Comparison of ENCODE assay signal across 26 cellular contexts in the genomic region with DNA sequence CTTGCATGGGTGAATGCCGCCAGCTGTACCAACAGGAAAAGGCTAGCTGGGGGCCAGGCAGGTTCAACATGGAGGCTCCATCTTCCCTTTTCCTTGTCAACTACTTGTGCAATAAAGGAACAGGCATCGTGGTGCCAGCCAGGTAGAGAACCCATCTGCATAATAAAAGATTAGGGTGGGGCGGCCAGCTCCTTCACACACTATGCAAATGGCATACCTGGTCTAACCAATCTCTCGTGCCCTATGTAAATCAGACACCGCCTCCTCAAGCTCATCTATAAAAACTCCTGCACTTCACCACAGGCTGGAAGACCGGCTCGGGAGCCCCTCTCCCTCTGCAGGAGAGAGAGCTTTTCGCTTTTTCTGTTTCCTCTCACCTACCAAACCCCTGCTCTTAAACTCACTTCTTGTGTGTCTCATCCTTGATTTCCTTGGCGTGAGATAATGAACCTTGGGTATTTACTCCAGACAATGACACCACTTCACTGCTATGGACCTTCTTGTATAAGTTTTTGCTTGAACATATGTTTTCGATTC.
DNase-seq lines count a peak whose midpoint lies in the region; ATAC-seq, FAIRE-seq and TF ChIP-seq lines count a peak whose summit lies in the region.
"Had no signal": no experiment of that assay in that cellular context is flagged by ENCODE, and none has a peak within 500 bp of the region (broad histone marks: within the 10 kb centered on the region; RNA-seq: fewer than 3 reads in every experiment).

No MANE protein-coding gene starts in this region.

- H2BK120ac ChIP-seq in H1 (replicated peaks; ENCODE audit: low read depth, low read length) = no peak overlapping the region

- H3K4ac ChIP-seq in H1 (replicated peaks; ENCODE audit: insufficient read length, low read depth, low read length) = no peak overlapping the region

- CTCF ChIA-PET in H1 (lab: Charles Lee; ENCODE audit: partially characterized antibody) = interaction anchor here (0.7 to 1.7 kb wide), 5 partner anchors 9 to 230 kb away, joined by 3 to 6 read pairs (median 3); no protein-coding TSS in a partner anchor

- no peak overlapping the region for H2BK5ac ChIP-seq in H1 (ENCODE audit: low read depth, low read length)

- intact Hi-C loops in Right ventricle myocardium inferior (cut with DNase I) = no loop called here
- intact Hi-C loops in heart right ventricle (cut with DNase I) = no loop called here
- intact Hi-C loops in testis (cut with DNase I; ENCODE audit: low total_unique reads) = no loop called here

- no peak overlapping the region for H3K9ac ChIP-seq in H1 (replicated peaks in 1 of 4; ENCODE audit: extremely low read depth in 1 of 4, low read depth in 3 of 4, low read length in 3 of 4)

- H3K36me3 ChIP-seq in heart right ventricle = no peaks in the 10 kb centered on the region
- H3K36me3 ChIP-seq in H1 (ENCODE audit: control insufficient read depth in 2 of 4, insufficient read depth in 4 of 4, low read length in 3 of 4) = no peaks in the 10 kb centered on the region
- no peaks in the 10 kb centered on the region for H3K36me3 ChIP-seq in testis (ENCODE audit: low read depth, missing control alignments)
- H3K36me3 ChIP-seq: thoracic aorta, uterus had no signal

- no peak overlapping the region for H2BK12ac ChIP-seq in H1 (ENCODE audit: low read depth, low read length)

- H3K23me2 ChIP-seq in H1 (ENCODE audit: low read depth, low read length) = no peaks in the 10 kb centered on the region

- H3K9me3 ChIP-seq in heart right ventricle (no peaks in the 10 kb centered on the region), H1 (ENCODE audit: insufficient read depth in 2 of 2, low read depth in 1 of 2, low read length in 1 of 2) (no peaks in the 10 kb centered on the region), testis (no peaks in the 10 kb centered on the region)
- H3K9me3 ChIP-seq: thoracic aorta, uterus had no signal

- no peak overlapping the region for H3K56ac ChIP-seq in H1 (replicated peaks; ENCODE audit: insufficient read length, low read depth, low read length)

- H3K4me3 ChIP-seq in heart right ventricle (no peak overlapping the region), H1 (ENCODE audit: extremely low read depth in 1 of 4, insufficient read depth in 2 of 4, low read depth in 3 of 4, low read length in 4 of 4) (no peak overlapping the region), testis (peak overlapping the region in 1 of 2 donors; percentile 31)
- H3K4me3 ChIP-seq: SK-N-MC, thoracic aorta, uterus had no signal

- no peak overlapping the region for H2BK20ac ChIP-seq in H1 (ENCODE audit: low read length)

- H3K4me1 ChIP-seq in heart right ventricle = no peaks in the 10 kb centered on the region
- H3K4me1 ChIP-seq in H1 (replicated peaks in 1 of 4; ENCODE audit: control insufficient read depth in 3 of 4, insufficient read depth in 4 of 4, low read length in 3 of 4) = peaks cover 0 to 4% (median 1%) of the 10 kb centered on the region in 4 experiments; a peak in 3 of 7 replicates
- H3K4me1 ChIP-seq in testis = no peaks in the 10 kb centered on the region
- H3K4me1 ChIP-seq: uterus had no signal

- DNase-seq in Right ventricle myocardium inferior (ENCODE audit: missing footprints) (peak; percentile 23), heart right ventricle (no peak), NCI-H2227 (lab: John Stamatoyannopoulos, UW; ENCODE audit: unreplicated experiment) (peak; percentile 81), H1 (ENCODE audit: low read depth in 1 of 2, low spot score in 2 of 2) (peak; percentile 23 to 46), testis (peak; percentile 23), cerebellum (ENCODE audit: low spot score) (no peak)
- no peak for DNase-seq in activated CD4-positive, alpha-beta T cell treated with anti-CD3 and anti-CD28 coated beads for 4 hours
- DNase-seq: activated CD4-positive, alpha-beta T cell treated with anti-CD3 and anti-CD28 coated beads for 1 hour; activated CD8-positive, alpha-beta T cell treated with anti-CD3 and anti-CD28 coated beads for 36 hours; activated naive CD8-positive, alpha-beta T cell treated with anti-CD3 and anti-CD28 coated beads for 36 hours; central memory CD4-positive, alpha-beta T cell; DMS79 treated with DMSO at 0.1 percent for 48 hours; Kasumi-1; kidney; midbrain; naive thymus-derived CD8-positive, alpha-beta T cell; NCI-H2081; NCI-H524 treated with DMSO at 0.1 percent for 48 hours; stimulated activated naive CD8-positive, alpha-beta T cell treated with anti-CD3 and anti-CD28 coated beads, Interleukin-15, Interleukin-2, amounts not matched to agents 100 U/mL and 50 U/mL, for 24 hours; T-helper 17 cell; uterus had no signal

- TF ChIP-seq EP300 in H1 (IDR thresholded peaks at IDR 0.05; ENCODE audit: borderline replicate concordance in 1 of 2, low read depth in 2 of 2, low read length in 2 of 2) = no peak

- no peak overlapping the region for H2BK15ac ChIP-seq in H1 (ENCODE audit: low read length)

- H3K79me1 ChIP-seq in H1 (ENCODE audit: low read depth, low read length) = no peaks in the 10 kb centered on the region

- H4K20me1 ChIP-seq in H1 (replicated peaks in 1 of 2; ENCODE audit: control insufficient read depth in 1 of 2, insufficient read depth in 2 of 2, low read length in 2 of 2) = no peaks in the 10 kb centered on the region

- peak in 1 of 2 experiments; percentile 53; a peak in 1 of 3 replicates for TF ChIP-seq POLR2A in H1 (IDR thresholded peaks at IDR 0.05; ENCODE audit: control extremely low read depth in 1 of 2, low read depth in 2 of 2, low read length in 2 of 2)
- TF ChIP-seq POLR2A in testis (IDR thresholded peaks at IDR 0.05) = no peak

- no peak overlapping the region for H3K14ac ChIP-seq in H1 (ENCODE audit: insufficient read length)

- FAIRE-seq in H1 (lab: Jason Lieb, UNC) = peak; percentile 62
- FAIRE-seq: kidney had no signal

- no peak overlapping the region for H3K27ac ChIP-seq in heart right ventricle
- no peak overlapping the region for H3K27ac ChIP-seq in H1 (ENCODE audit: low read depth, low read length)
- H3K27ac ChIP-seq in testis = no peak overlapping the region
- H3K27ac ChIP-seq: C4-2B, RWPE1, SK-N-MC, thoracic aorta, uterus had no signal

- H3K4me2 ChIP-seq in H1 (ENCODE audit: insufficient read depth in 1 of 2, low read depth in 2 of 2, low read length in 2 of 2) = no peak overlapping the region

- H3K23ac ChIP-seq in H1 (ENCODE audit: insufficient read length) = no peak overlapping the region

- no peak overlapping the region for H4K8ac ChIP-seq in H1 (ENCODE audit: extremely low read depth, insufficient read depth, low read length)

- H3K79me2 ChIP-seq in H1 (ENCODE audit: control insufficient read depth in 1 of 2, insufficient read depth in 2 of 2, low read length in 2 of 2) = no peaks in the 10 kb centered on the region

- 87% methylated on average over 10 of the region's 10 CpGs for WGBS in heart right ventricle, 2 donors
- WGBS in H1 (ENCODE audit: extremely low coverage in 1 of 2, insufficient coverage in 1 of 2, insufficient read length in 1 of 2, insufficient replicate concordance in 2 of 2, low coverage in 1 of 2, low lambda C conversion rate in 2 of 2, missing lambda C conversion rate in 1 of 2), 2 experiments = 88% methylated on average over 10 of the region's 10 CpGs; no CpG with 5 or more reads in 1 of the 2 experiments
- 60 to 66% methylated on average over 10 of the region's 10 CpGs for WGBS in testis, 2 donors

- POLR2A ChIA-PET in H1 (lab: Charles Lee; ENCODE audit: partially characterized antibody) = interaction anchor here (0.7 to 1.3 kb wide), 6 partner anchors 12 to 244 kb away, joined by 3 to 6 read pairs (median 4); a partner anchor contains a TSS

- ATAC-seq in Right ventricle myocardium inferior (no peak), heart right ventricle (no peak), GM21737 (IDR thresholded peaks at IDR 0.05; ENCODE audit: unreplicated experiment) (no peak)
- ATAC-seq: activated CD8-positive, alpha-beta T cell treated with anti-CD3 and anti-CD28 coated beads for 36 hours; naive thymus-derived CD8-positive, alpha-beta T cell; stimulated activated naive CD8-positive, alpha-beta T cell treated with anti-CD3 and anti-CD28 coated beads, Interleukin-15, Interleukin-2, amounts not matched to agents 100 U/mL and 50 U/mL, for 24 hours; T-helper 17 cell had no signal

- TF ChIP-seq RAD21 in H1 (IDR thresholded peaks at IDR 0.05 in 1 of 2, conservative IDR thresholded peaks at IDR 0.05 in 1 of 2; ENCODE audit: low read depth in 2 of 2, low read length in 2 of 2) = no peak

- peak overlapping the region; percentile 36; the same call in 1 of the 2 replicates for H3K18ac ChIP-seq in H1 (ENCODE audit: extremely low read depth, low read length)

- H2AFZ ChIP-seq in H1 (ENCODE audit: low read length) = peak overlapping the region; percentile 48; the same call in 1 of the 2 replicates

- no peak overlapping the region for H2AK5ac ChIP-seq in H1 (ENCODE audit: low read depth, low read length)

- no peak overlapping the region for H4K5ac ChIP-seq in H1 (ENCODE audit: insufficient read length, low read depth, low read length)

- TF ChIP-seq CTCF in heart right ventricle (IDR thresholded peaks at IDR 0.05) (no peak), H1 (IDR thresholded peaks at IDR 0.05; ENCODE audit: control extremely low read depth in 1 of 3, insufficient read depth in 1 of 3, low read depth in 1 of 3, low read length in 3 of 3) (no peak), testis (IDR thresholded peaks at IDR 0.05) (no peak)

- H3K27me3 ChIP-seq in heart right ventricle (no peaks in the 10 kb centered on the region), H1 (replicated peaks in 1 of 4; ENCODE audit: control insufficient read depth in 3 of 4, extremely low read depth in 1 of 4, insufficient read depth in 3 of 4, low read length in 3 of 4) (no peaks in the 10 kb centered on the region), testis (no peaks in the 10 kb centered on the region)
- H3K27me3 ChIP-seq: uterus had no signal

- H4K91ac ChIP-seq in H1 (replicated peaks; ENCODE audit: insufficient read length, low read length) = no peak overlapping the region

TF ChIP-seq in H1, 55 proteins besides CTCF, POLR2A, EP300 and RAD21 (continues in another document):
- TF ChIP-seq RBBP5 (IDR thresholded peaks at IDR 0.05; ENCODE audit: borderline replicate concordance, low read depth, low read length) (no peak), HDAC6 (IDR thresholded peaks at IDR 0.05; ENCODE audit: low read depth, low read length) (no peak), YY1 (IDR thresholded peaks at IDR 0.05; ENCODE audit: low read depth, low read length) (0 out of 2 replicates have a peak, but pooled peaks have one; percentile 11), SUZ12 (IDR thresholded peaks at IDR 0.05; ENCODE audit: low read length) (no peak), TBP (IDR thresholded peaks at IDR 0.05; ENCODE audit: low read depth, low read length) (peak; percentile 83), CBX5 (IDR thresholded peaks at IDR 0.05; ENCODE audit: low read depth, low read length) (no peak), CTBP2 (IDR thresholded peaks at IDR 0.05; ENCODE audit: borderline replicate concordance, insufficient read depth, insufficient read length, low read length) (no peak), GTF2F1 (IDR thresholded peaks at IDR 0.05; ENCODE audit: borderline replicate concordance, low read depth, low read length) (no peak)
- TF ChIP-seq, protein P1, sequence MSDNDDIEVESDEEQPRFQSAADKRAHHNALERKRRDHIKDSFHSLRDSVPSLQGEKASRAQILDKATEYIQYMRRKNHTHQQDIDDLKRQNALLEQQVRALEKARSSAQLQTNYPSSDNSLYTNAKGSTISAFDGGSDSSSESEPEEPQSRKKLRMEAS (IDR thresholded peaks at IDR 0.05) = no peak

Comparison
In these comparisons a context has a peak if more than half of its experiments do, and no peak if none do; other contexts are left out.
1. DNase-seq: peak in Right ventricle myocardium inferior (single experiment), NCI-H2227 (single experiment), H1 (2 of 2) and testis (single experiment); none in heart right ventricle (0 of 2), activated CD4-positive, alpha-beta T cell treated with anti-CD3 and anti-CD28 coated beads for 4 hours (0 of 2) and cerebellum (single experiment).